Comparison of ENCODE assay signal across 1 cellular context in genomic region chr16:67966549-67967182, GRCh38.
TF ChIP-seq lines count a peak whose summit lies in the region.

No MANE protein-coding gene starts in this region.

TF ChIP-seq in HepG2, 621 proteins besides CTCF, POLR2A, EP300 and RAD21 (continued from another document and continues in another):
- TF ChIP-seq, protein P1, sequence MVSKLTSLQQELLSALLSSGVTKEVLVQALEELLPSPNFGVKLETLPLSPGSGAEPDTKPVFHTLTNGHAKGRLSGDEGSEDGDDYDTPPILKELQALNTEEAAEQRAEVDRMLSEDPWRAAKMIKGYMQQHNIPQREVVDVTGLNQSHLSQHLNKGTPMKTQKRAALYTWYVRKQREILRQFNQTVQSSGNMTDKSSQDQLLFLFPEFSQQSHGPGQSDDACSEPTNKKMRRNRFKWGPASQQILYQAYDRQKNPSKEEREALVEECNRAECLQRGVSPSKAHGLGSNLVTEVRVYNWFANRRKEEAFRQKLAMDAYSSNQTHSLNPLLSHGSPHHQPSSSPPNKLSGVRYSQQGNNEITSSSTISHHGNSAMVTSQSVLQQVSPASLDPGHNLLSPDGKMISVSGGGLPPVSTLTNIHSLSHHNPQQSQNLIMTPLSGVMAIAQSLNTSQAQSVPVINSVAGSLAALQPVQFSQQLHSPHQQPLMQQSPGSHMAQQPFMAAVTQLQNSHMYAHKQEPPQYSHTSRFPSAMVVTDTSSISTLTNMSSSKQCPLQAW (CRISPR knock-in tag; IDR thresholded peaks at IDR 0.05) = no peak; the same call in none of the 2 replicates
- TF ChIP-seq ZNF501 (CRISPR knock-in tag; IDR thresholded peaks at IDR 0.05) (peak; percentile 46; the same call in 1 of the 2 replicates), ZBTB37 (CRISPR knock-in tag; IDR thresholded peaks at IDR 0.05) (no peak), POLR2AphosphoS2 (IDR thresholded peaks at IDR 0.05; ENCODE audit: low read depth, low read length) (no peak; the same call in 1 of the 2 replicates), TBP (CRISPR knock-in tag; IDR thresholded peaks at IDR 0.05) (no peak), FOXP4 (CRISPR knock-in tag; IDR thresholded peaks at IDR 0.05) (no peak), NRL (CRISPR knock-in tag; IDR thresholded peaks at IDR 0.05; ENCODE audit: borderline replicate concordance) (no peak), ZBTB20 (CRISPR knock-in tag; IDR thresholded peaks at IDR 0.05; ENCODE audit: borderline replicate concordance, low read depth) (peak; percentile 31; the same call in 1 of the 2 replicates), ZFAT (CRISPR knock-in tag; conservative IDR thresholded peaks at IDR 0.05) (no peak), HNRNPH1 (optimal IDR thresholded peaks at IDR 0.05; ENCODE audit: low read depth, low read length) (no peak), LBX2 (CRISPR knock-in tag; IDR thresholded peaks at IDR 0.05; ENCODE audit: borderline replicate concordance) (no peak), ZNF770 (CRISPR knock-in tag; IDR thresholded peaks at IDR 0.05) (no peak; the same call in 1 of the 2 replicates), CREB3 (CRISPR knock-in tag; IDR thresholded peaks at IDR 0.05) (no peak), ZNF30 (CRISPR knock-in tag; IDR thresholded peaks at IDR 0.05) (no peak), KLF6 (CRISPR knock-in tag; IDR thresholded peaks at IDR 0.05) (0 out of 2 replicates have a peak, but pooled peaks have one; percentile 26), HMGXB4 (CRISPR knock-in tag; IDR thresholded peaks at IDR 0.05; ENCODE audit: borderline replicate concordance in 1 of 2, low read depth in 1 of 2) (peak; percentile 3 to 53; a peak in 1 of 4 replicates), MTF1 (CRISPR knock-in tag; IDR thresholded peaks at IDR 0.05) (no peak), EZH2 (conservative IDR thresholded peaks at IDR 0.05; ENCODE audit: low read depth, low read length) (no peak), RFXANK (CRISPR knock-in tag; IDR thresholded peaks at IDR 0.05) (no peak), NFE2 (CRISPR knock-in tag; IDR thresholded peaks at IDR 0.05) (no peak), GATA4 (IDR thresholded peaks at IDR 0.05; ENCODE audit: borderline replicate concordance, low read depth) (no peak), ZNF180 (CRISPR knock-in tag; IDR thresholded peaks at IDR 0.05; ENCODE audit: borderline replicate concordance, low read depth) (no peak), PRMT3 (CRISPR knock-in tag; IDR thresholded peaks at IDR 0.05; ENCODE audit: borderline replicate concordance, low read depth) (no peak), SETDB1 (CRISPR knock-in tag; IDR thresholded peaks at IDR 0.05; ENCODE audit: borderline replicate concordance) (no peak), MED1 (CRISPR knock-in tag; IDR thresholded peaks at IDR 0.05) (peak; percentile 24)
- TF ChIP-seq, protein P2, sequence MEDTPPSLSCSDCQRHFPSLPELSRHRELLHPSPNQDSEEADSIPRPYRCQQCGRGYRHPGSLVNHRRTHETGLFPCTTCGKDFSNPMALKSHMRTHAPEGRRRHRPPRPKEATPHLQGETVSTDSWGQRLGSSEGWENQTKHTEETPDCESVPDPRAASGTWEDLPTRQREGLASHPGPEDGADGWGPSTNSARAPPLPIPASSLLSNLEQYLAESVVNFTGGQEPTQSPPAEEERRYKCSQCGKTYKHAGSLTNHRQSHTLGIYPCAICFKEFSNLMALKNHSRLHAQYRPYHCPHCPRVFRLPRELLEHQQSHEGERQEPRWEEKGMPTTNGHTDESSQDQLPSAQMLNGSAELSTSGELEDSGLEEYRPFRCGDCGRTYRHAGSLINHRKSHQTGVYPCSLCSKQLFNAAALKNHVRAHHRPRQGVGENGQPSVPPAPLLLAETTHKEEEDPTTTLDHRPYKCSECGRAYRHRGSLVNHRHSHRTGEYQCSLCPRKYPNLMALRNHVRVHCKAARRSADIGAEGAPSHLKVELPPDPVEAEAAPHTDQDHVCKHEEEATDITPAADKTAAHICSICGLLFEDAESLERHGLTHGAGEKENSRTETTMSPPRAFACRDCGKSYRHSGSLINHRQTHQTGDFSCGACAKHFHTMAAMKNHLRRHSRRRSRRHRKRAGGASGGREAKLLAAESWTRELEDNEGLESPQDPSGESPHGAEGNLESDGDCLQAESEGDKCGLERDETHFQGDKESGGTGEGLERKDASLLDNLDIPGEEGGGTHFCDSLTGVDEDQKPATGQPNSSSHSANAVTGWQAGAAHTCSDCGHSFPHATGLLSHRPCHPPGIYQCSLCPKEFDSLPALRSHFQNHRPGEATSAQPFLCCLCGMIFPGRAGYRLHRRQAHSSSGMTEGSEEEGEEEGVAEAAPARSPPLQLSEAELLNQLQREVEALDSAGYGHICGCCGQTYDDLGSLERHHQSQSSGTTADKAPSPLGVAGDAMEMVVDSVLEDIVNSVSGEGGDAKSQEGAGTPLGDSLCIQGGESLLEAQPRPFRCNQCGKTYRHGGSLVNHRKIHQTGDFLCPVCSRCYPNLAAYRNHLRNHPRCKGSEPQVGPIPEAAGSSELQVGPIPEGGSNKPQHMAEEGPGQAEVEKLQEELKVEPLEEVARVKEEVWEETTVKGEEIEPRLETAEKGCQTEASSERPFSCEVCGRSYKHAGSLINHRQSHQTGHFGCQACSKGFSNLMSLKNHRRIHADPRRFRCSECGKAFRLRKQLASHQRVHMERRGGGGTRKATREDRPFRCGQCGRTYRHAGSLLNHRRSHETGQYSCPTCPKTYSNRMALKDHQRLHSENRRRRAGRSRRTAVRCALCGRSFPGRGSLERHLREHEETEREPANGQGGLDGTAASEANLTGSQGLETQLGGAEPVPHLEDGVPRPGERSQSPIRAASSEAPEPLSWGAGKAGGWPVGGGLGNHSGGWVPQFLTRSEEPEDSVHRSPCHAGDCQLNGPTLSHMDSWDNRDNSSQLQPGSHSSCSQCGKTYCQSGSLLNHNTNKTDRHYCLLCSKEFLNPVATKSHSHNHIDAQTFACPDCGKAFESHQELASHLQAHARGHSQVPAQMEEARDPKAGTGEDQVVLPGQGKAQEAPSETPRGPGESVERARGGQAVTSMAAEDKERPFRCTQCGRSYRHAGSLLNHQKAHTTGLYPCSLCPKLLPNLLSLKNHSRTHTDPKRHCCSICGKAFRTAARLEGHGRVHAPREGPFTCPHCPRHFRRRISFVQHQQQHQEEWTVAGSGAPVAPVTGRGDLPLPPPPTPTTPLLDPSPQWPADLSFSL (CRISPR knock-in tag; IDR thresholded peaks at IDR 0.05) = no peak
- TF ChIP-seq, protein P3, sequence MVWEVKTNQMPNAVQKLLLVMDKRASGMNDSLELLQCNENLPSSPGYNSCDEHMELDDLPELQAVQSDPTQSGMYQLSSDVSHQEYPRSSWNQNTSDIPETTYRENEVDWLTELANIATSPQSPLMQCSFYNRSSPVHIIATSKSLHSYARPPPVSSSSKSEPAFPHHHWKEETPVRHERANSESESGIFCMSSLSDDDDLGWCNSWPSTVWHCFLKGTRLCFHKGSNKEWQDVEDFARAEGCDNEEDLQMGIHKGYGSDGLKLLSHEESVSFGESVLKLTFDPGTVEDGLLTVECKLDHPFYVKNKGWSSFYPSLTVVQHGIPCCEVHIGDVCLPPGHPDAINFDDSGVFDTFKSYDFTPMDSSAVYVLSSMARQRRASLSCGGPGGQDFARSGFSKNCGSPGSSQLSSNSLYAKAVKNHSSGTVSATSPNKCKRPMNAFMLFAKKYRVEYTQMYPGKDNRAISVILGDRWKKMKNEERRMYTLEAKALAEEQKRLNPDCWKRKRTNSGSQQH (CRISPR knock-in tag; IDR thresholded peaks at IDR 0.05; ENCODE audit: low read depth) = no peak
- TF ChIP-seq, protein P4, sequence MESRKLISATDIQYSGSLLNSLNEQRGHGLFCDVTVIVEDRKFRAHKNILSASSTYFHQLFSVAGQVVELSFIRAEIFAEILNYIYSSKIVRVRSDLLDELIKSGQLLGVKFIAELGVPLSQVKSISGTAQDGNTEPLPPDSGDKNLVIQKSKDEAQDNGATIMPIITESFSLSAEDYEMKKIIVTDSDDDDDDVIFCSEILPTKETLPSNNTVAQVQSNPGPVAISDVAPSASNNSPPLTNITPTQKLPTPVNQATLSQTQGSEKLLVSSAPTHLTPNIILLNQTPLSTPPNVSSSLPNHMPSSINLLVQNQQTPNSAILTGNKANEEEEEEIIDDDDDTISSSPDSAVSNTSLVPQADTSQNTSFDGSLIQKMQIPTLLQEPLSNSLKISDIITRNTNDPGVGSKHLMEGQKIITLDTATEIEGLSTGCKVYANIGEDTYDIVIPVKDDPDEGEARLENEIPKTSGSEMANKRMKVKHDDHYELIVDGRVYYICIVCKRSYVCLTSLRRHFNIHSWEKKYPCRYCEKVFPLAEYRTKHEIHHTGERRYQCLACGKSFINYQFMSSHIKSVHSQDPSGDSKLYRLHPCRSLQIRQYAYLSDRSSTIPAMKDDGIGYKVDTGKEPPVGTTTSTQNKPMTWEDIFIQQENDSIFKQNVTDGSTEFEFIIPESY (CRISPR knock-in tag; IDR thresholded peaks at IDR 0.05) = no peak
